In the genomic region with DNA sequence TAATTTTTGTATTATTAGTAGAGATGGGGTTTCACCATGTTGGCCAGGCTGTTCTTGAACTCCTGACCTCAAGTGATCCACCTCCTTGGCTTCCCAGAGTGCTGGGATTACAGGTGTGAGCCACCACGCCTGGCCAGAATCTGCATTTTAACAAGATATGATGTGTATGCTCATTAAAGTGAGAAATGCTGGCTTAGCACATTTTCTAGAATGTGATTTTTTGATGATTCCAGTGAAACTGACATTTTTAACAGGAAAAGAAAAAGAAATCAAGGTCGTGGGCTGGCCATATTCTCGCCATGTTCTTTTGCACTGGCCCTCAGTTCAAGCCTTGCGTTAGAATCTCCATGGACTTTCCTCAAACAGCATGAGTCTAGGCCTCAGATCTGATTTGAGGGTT, we compare ENCODE assay signal across 2 cellular contexts.
TF ChIP-seq lines count a peak whose summit lies in the region.

No MANE protein-coding gene starts in this region.

TF ChIP-seq in IMR-90, 13 proteins besides CTCF, POLR2A, EP300 and RAD21:
- TF ChIP-seq BHLHE40 (IDR thresholded peaks at IDR 0.05; ENCODE audit: low read depth, low read length) (no peak), MXI1 (IDR thresholded peaks at IDR 0.05; ENCODE audit: borderline replicate concordance, low read depth, low read length) (no peak), RCOR1 (IDR thresholded peaks at IDR 0.05; ENCODE audit: insufficient replicate concordance, low read length) (no peak), MAFK (IDR thresholded peaks at IDR 0.05; ENCODE audit: low read depth, low read length) (peak; percentile 83), RFX5 (IDR thresholded peaks at IDR 0.05; ENCODE audit: low read depth, low read length) (no peak), MAZ (IDR thresholded peaks at IDR 0.05; ENCODE audit: borderline replicate concordance, low read depth, low read length) (no peak), USF2 (IDR thresholded peaks at IDR 0.05; ENCODE audit: low read depth, low read length) (no peak)

TF ChIP-seq in HepG2, 621 proteins besides CTCF, POLR2A, EP300 and RAD21:
- peak; percentile 88 for TF ChIP-seq MAFF (IDR thresholded peaks at IDR 0.05; ENCODE audit: low read depth, low read length)
- TF ChIP-seq MAFK (conservative IDR thresholded peaks at IDR 0.05 in 1 of 2, IDR thresholded peaks at IDR 0.05 in 1 of 2; ENCODE audit: low read length in 2 of 2) = peak; percentile 84 to 88
- TF ChIP-seq ZNF724P (CRISPR knock-in tag; IDR thresholded peaks at IDR 0.05; ENCODE audit: borderline replicate concordance) = no peak
